ENCODE assay signal across 20 cellular contexts in genomic region chr1:221204055-221204833, GRCh38.
DNase-seq lines count a peak whose midpoint lies in the region; ATAC-seq, FAIRE-seq and TF ChIP-seq lines count a peak whose summit lies in the region.
"Had no signal": no experiment of that assay in that cellular context is flagged by ENCODE, and none has a peak within 500 bp of the region (broad histone marks: within the 10 kb centered on the region; RNA-seq: fewer than 3 reads in every experiment).

No MANE protein-coding gene starts in this region.

- no peaks in the 10 kb centered on the region for H3K79me2 ChIP-seq in HepG2 (ENCODE audit: insufficient read depth, low read length)
- no peaks in the 10 kb centered on the region for H3K79me2 ChIP-seq in mesendoderm (ENCODE audit: control insufficient read depth, insufficient read depth, low read length)

- peaks cover 1 to 11% (median 8%) of the 10 kb centered on the region in 4 donors for H3K4me1 ChIP-seq in liver (ENCODE audit: control insufficient read depth in 4 of 4, insufficient read depth in 4 of 4, low read length in 3 of 4)
- H3K4me1 ChIP-seq in HepG2 (ENCODE audit: insufficient read depth, low read length): no peaks in the 10 kb centered on the region
- H3K4me1 ChIP-seq in gastroesophageal sphincter: peaks cover 3 to 28% (median 4%) of the 10 kb centered on the region in 3 donors
- no peaks in the 10 kb centered on the region for H3K4me1 ChIP-seq in mesendoderm (ENCODE audit: control insufficient read depth, low read depth, low read length)
- H3K4me1 ChIP-seq in neuronal stem cell (ENCODE audit: control insufficient read depth in 2 of 2, insufficient read depth in 1 of 2, low read depth in 1 of 2, low read length in 2 of 2): no peaks in the 10 kb centered on the region
- H3K4me1 ChIP-seq: BE2C, uterus had no signal

- TF ChIP-seq EP300 in HepG2 (IDR thresholded peaks at IDR 0.05; ENCODE audit: low read depth in 2 of 2, low read length in 2 of 2): no peak
- no peak for TF ChIP-seq EP300 in HepG2 (CRISPR knock-in tag; IDR thresholded peaks at IDR 0.05; ENCODE audit: borderline replicate concordance)
- no peak for TF ChIP-seq EP300 in gastroesophageal sphincter (IDR thresholded peaks at IDR 0.05)

- H3K9ac ChIP-seq in liver (ENCODE audit: low read depth in 1 of 2, low read length in 2 of 2) (no peak overlapping the region), HepG2 (ENCODE audit: insufficient read depth, low read depth, low read length) (no peak overlapping the region), mesendoderm (ENCODE audit: low read length) (no peak overlapping the region), neuronal stem cell (ENCODE audit: low read depth, low read length, poor library complexity) (no peak overlapping the region)

- no peak overlapping the region for H3K56ac ChIP-seq in mesendoderm (ENCODE audit: low read length)

- H2BK120ac ChIP-seq in mesendoderm (ENCODE audit: low read depth, low read length) (no peak overlapping the region), neuronal stem cell (ENCODE audit: low read depth, low read length) (no peak overlapping the region)

- peaks cover 6% of the 10 kb centered on the region for H3K27me3 Mint-ChIP-seq in activated T-helper 17 cell treated with anti-CD3 and anti-CD28 coated beads, Interleukin-2, amount 50 U/mL, for 72 hours
- H3K27me3 Mint-ChIP-seq: activated naive CD8-positive, alpha-beta T cell treated with anti-CD3 and anti-CD28 coated beads, Interleukin-2, amount 10 ng/mL, durations not matched to agents 7 days and 5 days had no signal

- H4K91ac ChIP-seq in neuronal stem cell (ENCODE audit: low read depth, low read length, poor library complexity): no peak overlapping the region

- H4K20me1 ChIP-seq in HepG2 (ENCODE audit: insufficient read depth, low read length): no peaks in the 10 kb centered on the region

- H2AK5ac ChIP-seq in mesendoderm (ENCODE audit: low read length) (no peak overlapping the region), neuronal stem cell (ENCODE audit: low read depth, low read length) (no peak overlapping the region)

- H3K4me3 Mint-ChIP-seq in activated T-helper 17 cell treated with anti-CD3 and anti-CD28 coated beads, Interleukin-2, amount 50 U/mL, for 72 hours: no peak overlapping the region
- H3K4me3 Mint-ChIP-seq: activated naive CD8-positive, alpha-beta T cell treated with anti-CD3 and anti-CD28 coated beads, Interleukin-2, amount 10 ng/mL, durations not matched to agents 7 days and 5 days; neural crest cell; T-cell had no signal

- no peaks in the 10 kb centered on the region for H3K36me3 Mint-ChIP-seq in activated T-helper 17 cell treated with anti-CD3 and anti-CD28 coated beads, Interleukin-2, amount 50 U/mL, for 72 hours (ENCODE audit: low read depth)
- H3K36me3 Mint-ChIP-seq: activated naive CD8-positive, alpha-beta T cell treated with anti-CD3 and anti-CD28 coated beads, Interleukin-2, amount 10 ng/mL, durations not matched to agents 7 days and 5 days; T-cell had no signal

- H3K4me3 ChIP-seq in liver (ENCODE audit: low read depth in 1 of 3, low read length in 3 of 3) (no peak overlapping the region), HepG2 (replicated peaks in 1 of 3; ENCODE audit: insufficient read depth in 1 of 3, low read depth in 2 of 3, low read length in 3 of 3) (no peak overlapping the region), gastroesophageal sphincter (no peak overlapping the region), mesendoderm (ENCODE audit: low read length) (no peak overlapping the region), neuronal stem cell (ENCODE audit: low read length in 2 of 2) (no peak overlapping the region)
- H3K4me3 ChIP-seq: psoas muscle, spleen, uterus had no signal

- no peak overlapping the region for H3K27ac Mint-ChIP-seq in activated T-helper 17 cell treated with anti-CD3 and anti-CD28 coated beads, Interleukin-2, amount 50 U/mL, for 72 hours
- H3K27ac Mint-ChIP-seq: activated naive CD8-positive, alpha-beta T cell treated with anti-CD3 and anti-CD28 coated beads, Interleukin-2, amount 10 ng/mL, durations not matched to agents 7 days and 5 days; activated T-helper 2 cell treated with anti-CD3 and anti-CD28 coated beads, Interferon-gamma antibody, Interleukin-2, Interleukin-4, amounts not matched to agents 10 μg/mL and 5 μg/mL and 100 μg/mL, durations not matched to agents 14 hours and 24 hours and 36 hours; T-cell had no signal

- H3K23ac ChIP-seq in mesendoderm (ENCODE audit: low read length) (no peak overlapping the region), neuronal stem cell (ENCODE audit: low read depth, low read length, poor library complexity) (no peak overlapping the region)

- DNase-seq in HepG2 (ENCODE audit: low spot score) (no peak), mesendoderm (peak; percentile 33), neuronal stem cell (ENCODE audit: low spot score) (no peak)
- no peak for DNase-seq in stimulated activated naive CD4-positive, alpha-beta T cell treated with Interleukin-2 at 50 U/mL for 16 hours (lab: John Stamatoyannopoulos, UW)
- DNase-seq: SIG-M5 had no signal

- H3K27ac ChIP-seq in liver (ENCODE audit: low read depth in 1 of 2, low read length in 2 of 2): peak overlapping the region in 1 of 2 donors; percentile 9
- H3K27ac ChIP-seq in HepG2 (ENCODE audit: extremely low read length, insufficient read depth, low read length): no peak overlapping the region
- H3K27ac ChIP-seq in gastroesophageal sphincter: peak overlapping the region; percentile 57 to 77 (median 70)
- H3K27ac ChIP-seq in mesendoderm (ENCODE audit: low read depth, low read length): no peak overlapping the region
- no peak overlapping the region for H3K27ac ChIP-seq in neuronal stem cell (replicated peaks; ENCODE audit: low read length)
- H3K27ac ChIP-seq: HL-60, psoas muscle, spleen had no signal

- ATAC-seq in HepG2 (no peak), gastroesophageal sphincter (peak; percentile 82), GM18868 (IDR thresholded peaks at IDR 0.05; ENCODE audit: unreplicated experiment) (no peak)
- ATAC-seq in activated T-helper 17 cell treated with anti-CD3 and anti-CD28 coated beads, Interleukin-2, amount 50 U/mL, for 72 hours (replicated peaks): no peak
- ATAC-seq: T-cell had no signal

- H4K8ac ChIP-seq in mesendoderm (ENCODE audit: low read depth, low read length) (no peak overlapping the region), neuronal stem cell (ENCODE audit: low read depth, low read length) (no peak overlapping the region)

- H3K14ac ChIP-seq in neuronal stem cell (ENCODE audit: low read length): no peak overlapping the region

- peak overlapping the region; percentile 71 for H4K5ac ChIP-seq in mesendoderm (ENCODE audit: low read length)

- TF ChIP-seq POLR2A in HepG2 (IDR thresholded peaks at IDR 0.05; ENCODE audit: insufficient read depth in 1 of 2, low read depth in 2 of 2, low read length in 2 of 2) (no peak), gastroesophageal sphincter (IDR thresholded peaks at IDR 0.05) (no peak)

- in situ Hi-C loops in HepG2 (cut with HindIII; ENCODE audit: extremely low pct_ligation_motif_present, low pct_unique_long_range_greater_than_20kb): loop anchor here (5.0 kb wide), 1 partner anchor 332 kb away; no protein-coding TSS in a partner anchor

- WGBS in liver: 40% methylated on average over 3 of the region's 3 CpGs
- WGBS in HepG2 (ENCODE audit: low lambda C conversion rate): 56% methylated on average over 3 of the region's 3 CpGs
- 6 to 32% methylated on average over 3 of the region's 3 CpGs for WGBS in gastroesophageal sphincter (ENCODE audit: low coverage in 1 of 2), 2 donors
- WGBS in mesendoderm (ENCODE audit: extremely low coverage, insufficient coverage, low lambda C conversion rate): no CpG with 5 or more reads among the region's 3 CpGs
- WGBS in neuronal stem cell (ENCODE audit: extremely low coverage in 2 of 2, insufficient read length in 2 of 2, insufficient replicate concordance in 1 of 2), 2 donors: no CpG with 5 or more reads among the region's 3 CpGs

- H3K4ac ChIP-seq in mesendoderm (ENCODE audit: low read depth, low read length): no peak overlapping the region
- H3K4ac ChIP-seq in neuronal stem cell (ENCODE audit: low read length): no peak overlapping the region

- peak in 1 of 2 donors; percentile 29 for TF ChIP-seq RAD21 in liver (IDR thresholded peaks at IDR 0.05)
- no peak for TF ChIP-seq RAD21 in HepG2 (CRISPR knock-in tag; IDR thresholded peaks at IDR 0.05)

- H3K9me3 Mint-ChIP-seq in activated T-helper 17 cell treated with anti-CD3 and anti-CD28 coated beads, Interleukin-2, amount 50 U/mL, for 72 hours: no peaks in the 10 kb centered on the region
- H3K9me3 Mint-ChIP-seq: activated T-helper 2 cell treated with anti-CD3 and anti-CD28 coated beads, Interferon-gamma antibody, Interleukin-2, Interleukin-4, amounts not matched to agents 10 μg/mL and 5 μg/mL and 100 μg/mL, durations not matched to agents 14 hours and 24 hours and 36 hours had no signal

- H3K9me3 ChIP-seq in liver (ENCODE audit: control insufficient read depth in 4 of 4, low read length in 3 of 4) (no peaks in the 10 kb centered on the region), HepG2 (ENCODE audit: low read length) (no peaks in the 10 kb centered on the region), gastroesophageal sphincter (no peaks in the 10 kb centered on the region), neuronal stem cell (replicated peaks in 1 of 2; ENCODE audit: control insufficient read depth in 2 of 2, insufficient read depth in 1 of 2, low read depth in 1 of 2, low read length in 2 of 2) (no peaks in the 10 kb centered on the region)
- H3K9me3 ChIP-seq: BE2C, psoas muscle, spleen, uterus had no signal

- TF ChIP-seq CTCF in liver (IDR thresholded peaks at IDR 0.05; ENCODE audit: low read depth, low read length, missing input control) (no peak), HepG2 (CRISPR knock-in tag; IDR thresholded peaks at IDR 0.05) (no peak), gastroesophageal sphincter (IDR thresholded peaks at IDR 0.05) (no peak)

- H3K27me3 ChIP-seq in liver (ENCODE audit: control insufficient read depth in 4 of 4, insufficient read depth in 4 of 4, low read length in 3 of 4) (no peaks in the 10 kb centered on the region), HepG2 (ENCODE audit: control insufficient read depth in 1 of 2, insufficient read depth in 2 of 2, low read length in 2 of 2) (no peaks in the 10 kb centered on the region), gastroesophageal sphincter (no peaks in the 10 kb centered on the region), mesendoderm (ENCODE audit: insufficient read depth, low read length, poor library complexity) (no peaks in the 10 kb centered on the region), neuronal stem cell (ENCODE audit: control insufficient read depth in 3 of 3, insufficient read depth in 3 of 3, low read depth in 1 of 3, low read length in 3 of 3) (no peaks in the 10 kb centered on the region)
- H3K27me3 ChIP-seq: BE2C, uterus had no signal

- FAIRE-seq in HepG2 (lab: Jason Lieb, UNC): no peak
- FAIRE-seq: A204.1, frontal cortex had no signal

- intact Hi-C loops in HepG2 (cut with micrococcal nuclease; ENCODE audit: unreplicated experiment): loop anchor here (5.0 kb wide), 1 partner anchor 392 kb away; no protein-coding TSS in a partner anchor

- CTCF ChIA-PET in HepG2 (lab: Yijun Ruan, JAX; ENCODE audit: low intra/inter-chr PET ratio, low total read pairs): interaction anchor here (1.9 to 3.1 kb wide), 2 partner anchors 330 to 394 kb away, joined by 10 to 24 read pairs; no protein-coding TSS in a partner anchor

- H2BK5ac ChIP-seq in mesendoderm (ENCODE audit: low read length) (no peak overlapping the region), neuronal stem cell (ENCODE audit: low read length) (no peak overlapping the region)

- H3K4me2 ChIP-seq in HepG2 (ENCODE audit: low read depth, low read length): no peak overlapping the region
- H3K4me2 ChIP-seq in mesendoderm (ENCODE audit: low read length): no peak overlapping the region
- no peak overlapping the region for H3K4me2 ChIP-seq in neuronal stem cell (ENCODE audit: insufficient read depth, low read length, poor library complexity, severe bottlenecking)

- no peak overlapping the region for H2AFZ ChIP-seq in HepG2 (ENCODE audit: low read length)
- no peak overlapping the region for H2AFZ ChIP-seq in neuronal stem cell (ENCODE audit: low read length)

- H3K36me3 ChIP-seq in liver (ENCODE audit: control insufficient read depth in 4 of 4, insufficient read depth in 3 of 4, low read depth in 1 of 4, low read length in 3 of 4): no peaks in the 10 kb centered on the region
- no peaks in the 10 kb centered on the region for H3K36me3 ChIP-seq in HepG2 (replicated peaks in 1 of 2; ENCODE audit: control insufficient read depth in 1 of 2, insufficient read depth in 2 of 2, low read length in 2 of 2)
- no peaks in the 10 kb centered on the region for H3K36me3 ChIP-seq in gastroesophageal sphincter
- H3K36me3 ChIP-seq in mesendoderm (ENCODE audit: control insufficient read depth, insufficient read depth, low read length): no peaks in the 10 kb centered on the region
- H3K36me3 ChIP-seq in neuronal stem cell (replicated peaks in 1 of 2; ENCODE audit: control insufficient read depth in 2 of 2, insufficient read depth in 2 of 2, low read length in 2 of 2): no peaks in the 10 kb centered on the region
- H3K36me3 ChIP-seq: BE2C, spleen, uterus had no signal

- no peaks in the 10 kb centered on the region for H3K79me1 ChIP-seq in mesendoderm (ENCODE audit: low read length)
- no peaks in the 10 kb centered on the region for H3K79me1 ChIP-seq in neuronal stem cell (ENCODE audit: low read depth, low read length)

- no peaks in the 10 kb centered on the region for H3K4me1 Mint-ChIP-seq in activated T-helper 17 cell treated with anti-CD3 and anti-CD28 coated beads, Interleukin-2, amount 50 U/mL, for 72 hours
- H3K4me1 Mint-ChIP-seq: neural crest cell had no signal

- H2BK15ac ChIP-seq in mesendoderm (replicated peaks; ENCODE audit: low read depth) (no peak overlapping the region), neuronal stem cell (ENCODE audit: low read length) (no peak overlapping the region)

- H3K18ac ChIP-seq in mesendoderm (ENCODE audit: low read length): no peak overlapping the region
- H3K18ac ChIP-seq in neuronal stem cell (ENCODE audit: low read length): no peak overlapping the region

- POLR2A ChIA-PET in HepG2 (lab: Yijun Ruan, JAX): no interaction called here

- H2BK12ac ChIP-seq in neuronal stem cell (ENCODE audit: low read length): no peak overlapping the region

- no TSS peak for BruUV-seq in HepG2 (replicated peaks; lab: Mats Ljungman, UMichigan)

Comparison
In these comparisons a context has a peak if more than half of its experiments do, and no peak if none do; other contexts are left out.
1. H3K27ac ChIP-seq: peak in gastroesophageal sphincter (4 of 4); none in HepG2 (single experiment), mesendoderm (single experiment) and neuronal stem cell (single experiment).